In the genomic region with DNA sequence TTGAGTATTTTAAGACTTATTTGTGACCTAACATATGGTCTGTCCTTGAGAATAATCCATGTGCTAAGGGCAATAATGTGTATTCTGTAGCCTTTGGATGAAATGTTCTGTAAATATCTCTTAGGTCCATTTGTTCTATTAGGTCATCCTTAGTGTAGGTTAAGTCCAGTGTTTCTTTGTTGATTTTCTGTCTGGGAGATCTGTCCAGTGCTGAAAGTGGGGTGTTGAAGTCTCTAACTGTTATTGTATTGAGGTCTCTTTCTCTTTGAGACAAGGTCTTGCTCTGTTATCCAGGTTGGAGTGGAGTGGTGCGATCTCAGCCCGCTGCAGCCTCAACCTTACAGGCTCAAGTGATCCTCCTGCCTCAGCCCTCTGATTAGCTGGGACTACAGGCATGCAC, we compare ENCODE assay signal across 18 cellular contexts.
A peak's percentile ranks its signal among the peaks of the same experiment; 100 is the strongest.
DNase-seq lines count a peak whose midpoint lies in the region; ATAC-seq, FAIRE-seq and TF ChIP-seq lines count a peak whose summit lies in the region.
"Had no signal": no experiment of that assay in that cellular context is flagged by ENCODE, and none has a peak within 500 bp of the region (broad histone marks: within the 10 kb centered on the region; RNA-seq: fewer than 3 reads in every experiment).

No MANE protein-coding gene starts in this region.

- H3K36me3 ChIP-seq in GM23338 (ENCODE audit: insufficient read depth), result no peaks in the 10 kb centered on the region; the same call in 1 of the 2 replicates
- peaks cover 0 to 4% (median 0%) of the 10 kb centered on the region in 4 donors for H3K36me3 ChIP-seq in liver (ENCODE audit: control insufficient read depth in 4 of 4, insufficient read depth in 3 of 4, low read depth in 1 of 4, low read length in 3 of 4)

- no peak for TF ChIP-seq POLR2A in A549 (IDR thresholded peaks at IDR 0.05; ENCODE audit: low read length)

- no peak for TF ChIP-seq CTCF in A549 (IDR thresholded peaks at IDR 0.05)
- no peak for TF ChIP-seq CTCF in GM23338 (conservative IDR thresholded peaks at IDR 0.05; ENCODE audit: low read depth in 2 of 2)
- TF ChIP-seq CTCF in liver (IDR thresholded peaks at IDR 0.05; ENCODE audit: low read depth, low read length, missing input control), result no peak
- TF ChIP-seq CTCF in foreskin keratinocyte (conservative IDR thresholded peaks at IDR 0.05), result no peak

- H3K9me3 ChIP-seq in A549 (no peaks in the 10 kb centered on the region), liver (ENCODE audit: control insufficient read depth in 4 of 4, low read length in 3 of 4) (peaks cover 0 to 1% (median 0%) of the 10 kb centered on the region in 4 donors)

- no peak for TF ChIP-seq EP300 in A549 (IDR thresholded peaks at IDR 0.05)

- TF ChIP-seq RAD21 in A549 (conservative IDR thresholded peaks at IDR 0.05 in 1 of 2, IDR thresholded peaks at IDR 0.05 in 1 of 2), result no peak
- TF ChIP-seq RAD21 in liver (IDR thresholded peaks at IDR 0.05), result no peak

- H3K36me3 Mint-ChIP-seq in GM23338 (ENCODE audit: low read depth), result peaks cover 24% of the 10 kb centered on the region

- no peak for FAIRE-seq in A549 (lab: Jason Lieb, UNC)
- FAIRE-seq: H1 had no signal

- H3K27me3 ChIP-seq in GM23338 (ENCODE audit: insufficient read depth), result no peaks in the 10 kb centered on the region
- no peaks in the 10 kb centered on the region for H3K27me3 ChIP-seq in liver (ENCODE audit: control insufficient read depth in 4 of 4, insufficient read depth in 4 of 4, low read length in 3 of 4)
- no peaks in the 10 kb centered on the region for H3K27me3 ChIP-seq in foreskin keratinocyte

- H3F3A ChIP-seq in GM23338 (replicated peaks; ENCODE audit: low read depth), result no peaks in the 10 kb centered on the region

- H3K9me2 ChIP-seq in GM23338 (ENCODE audit: insufficient read depth), result no peaks in the 10 kb centered on the region

- ATAC-seq in A549 (no peak), GM23338 (no peak), foreskin keratinocyte (no peak), HG03045 (IDR thresholded peaks at IDR 0.05; ENCODE audit: unreplicated experiment) (no peak)

- H3K4me3 Mint-ChIP-seq in GM23338, result no peak overlapping the region
- H3K4me3 Mint-ChIP-seq: CD4-positive, alpha-beta T cell; H9 had no signal

- H2AFZ ChIP-seq in GM23338, result no peak overlapping the region

- DNase-seq in A549 (ENCODE audit: low read depth in 1 of 2, low spot score in 1 of 2) (no peak), GM23338 (ENCODE audit: low spot score) (no peak), foreskin keratinocyte (no peak)
- DNase-seq: ACHN; AML-193; CD4-positive, alpha-beta T cell; DMS153; DMS79; GDM1; H9; IMR-90; KG1 had no signal

- no peaks in the 10 kb centered on the region for H3K9me3 Mint-ChIP-seq in GM23338

- POLR2A ChIA-PET in A549 (lab: Yijun Ruan, JAX), result no interaction called here

- H3K27ac Mint-ChIP-seq in GM23338, result no peak overlapping the region
- H3K27ac Mint-ChIP-seq: CD4-positive, alpha-beta T cell; H9 had no signal

- H3K4me1 ChIP-seq in A549 (no peaks in the 10 kb centered on the region), GM23338 (ENCODE audit: insufficient read depth) (no peaks in the 10 kb centered on the region), liver (ENCODE audit: control insufficient read depth in 4 of 4, insufficient read depth in 4 of 4, low read length in 3 of 4) (peaks cover 0 to 7% (median 3%) of the 10 kb centered on the region in 4 donors), foreskin keratinocyte (no peaks in the 10 kb centered on the region)

- H3K27ac ChIP-seq in A549, result no peak overlapping the region
- no peak overlapping the region for H3K27ac ChIP-seq in GM23338 (ENCODE audit: low read depth)
- no peak overlapping the region for H3K27ac ChIP-seq in liver (ENCODE audit: low read depth in 1 of 2, low read length in 2 of 2)
- H3K27ac ChIP-seq in foreskin keratinocyte, result no peak overlapping the region
- H3K27ac ChIP-seq: C4-2B, HL-60 had no signal

- 100% methylated on average over 2 of the region's 2 CpGs for WGBS in A549 (ENCODE audit: missing lambda C conversion rate)
- 99% methylated on average over 2 of the region's 2 CpGs for WGBS in liver

- H3K4me1 Mint-ChIP-seq in GM23338, result no peaks in the 10 kb centered on the region

- CTCF ChIA-PET in A549 (lab: Yijun Ruan, JAX), result no interaction called here

- H3K27me3 Mint-ChIP-seq in GM23338 (ENCODE audit: insufficient read depth, low read depth, poor library complexity), result no peaks in the 10 kb centered on the region

- H3K4me3 ChIP-seq in A549 (no peak overlapping the region), GM23338 (no peak overlapping the region), liver (ENCODE audit: low read depth in 1 of 3, low read length in 3 of 3) (no peak overlapping the region)

- no peaks in the 10 kb centered on the region for H3K79me2 ChIP-seq in GM23338 (replicated peaks; ENCODE audit: insufficient read depth)

- no peak overlapping the region for H3K9ac ChIP-seq in liver (ENCODE audit: low read depth in 1 of 2, low read length in 2 of 2)

- 0 out of 2 replicates have a peak, but pooled peaks cover 5% of the 10 kb centered on the region for H4K20me1 ChIP-seq in GM23338 (replicated peaks; ENCODE audit: insufficient read depth)

- H3K4me2 ChIP-seq in A549 (no peak overlapping the region), GM23338 (no peak overlapping the region)

TF ChIP-seq in GM23338, 12 proteins besides CTCF, POLR2A, EP300 and RAD21 (continues in another document):
- TF ChIP-seq, protein P1, sequence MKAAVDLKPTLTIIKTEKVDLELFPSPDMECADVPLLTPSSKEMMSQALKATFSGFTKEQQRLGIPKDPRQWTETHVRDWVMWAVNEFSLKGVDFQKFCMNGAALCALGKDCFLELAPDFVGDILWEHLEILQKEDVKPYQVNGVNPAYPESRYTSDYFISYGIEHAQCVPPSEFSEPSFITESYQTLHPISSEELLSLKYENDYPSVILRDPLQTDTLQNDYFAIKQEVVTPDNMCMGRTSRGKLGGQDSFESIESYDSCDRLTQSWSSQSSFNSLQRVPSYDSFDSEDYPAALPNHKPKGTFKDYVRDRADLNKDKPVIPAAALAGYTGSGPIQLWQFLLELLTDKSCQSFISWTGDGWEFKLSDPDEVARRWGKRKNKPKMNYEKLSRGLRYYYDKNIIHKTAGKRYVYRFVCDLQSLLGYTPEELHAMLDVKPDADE (IDR thresholded peaks at IDR 0.05), result no peak
- no peak for TF ChIP-seq STAT1 (IDR thresholded peaks at IDR 0.05; ENCODE audit: unreplicated experiment)

TF ChIP-seq in PFSK-1, 5 proteins besides CTCF, POLR2A, EP300 and RAD21:
- TF ChIP-seq, protein P2, sequence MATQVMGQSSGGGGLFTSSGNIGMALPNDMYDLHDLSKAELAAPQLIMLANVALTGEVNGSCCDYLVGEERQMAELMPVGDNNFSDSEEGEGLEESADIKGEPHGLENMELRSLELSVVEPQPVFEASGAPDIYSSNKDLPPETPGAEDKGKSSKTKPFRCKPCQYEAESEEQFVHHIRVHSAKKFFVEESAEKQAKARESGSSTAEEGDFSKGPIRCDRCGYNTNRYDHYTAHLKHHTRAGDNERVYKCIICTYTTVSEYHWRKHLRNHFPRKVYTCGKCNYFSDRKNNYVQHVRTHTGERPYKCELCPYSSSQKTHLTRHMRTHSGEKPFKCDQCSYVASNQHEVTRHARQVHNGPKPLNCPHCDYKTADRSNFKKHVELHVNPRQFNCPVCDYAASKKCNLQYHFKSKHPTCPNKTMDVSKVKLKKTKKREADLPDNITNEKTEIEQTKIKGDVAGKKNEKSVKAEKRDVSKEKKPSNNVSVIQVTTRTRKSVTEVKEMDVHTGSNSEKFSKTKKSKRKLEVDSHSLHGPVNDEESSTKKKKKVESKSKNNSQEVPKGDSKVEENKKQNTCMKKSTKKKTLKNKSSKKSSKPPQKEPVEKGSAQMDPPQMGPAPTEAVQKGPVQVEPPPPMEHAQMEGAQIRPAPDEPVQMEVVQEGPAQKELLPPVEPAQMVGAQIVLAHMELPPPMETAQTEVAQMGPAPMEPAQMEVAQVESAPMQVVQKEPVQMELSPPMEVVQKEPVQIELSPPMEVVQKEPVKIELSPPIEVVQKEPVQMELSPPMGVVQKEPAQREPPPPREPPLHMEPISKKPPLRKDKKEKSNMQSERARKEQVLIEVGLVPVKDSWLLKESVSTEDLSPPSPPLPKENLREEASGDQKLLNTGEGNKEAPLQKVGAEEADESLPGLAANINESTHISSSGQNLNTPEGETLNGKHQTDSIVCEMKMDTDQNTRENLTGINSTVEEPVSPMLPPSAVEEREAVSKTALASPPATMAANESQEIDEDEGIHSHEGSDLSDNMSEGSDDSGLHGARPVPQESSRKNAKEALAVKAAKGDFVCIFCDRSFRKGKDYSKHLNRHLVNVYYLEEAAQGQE (IDR thresholded peaks at IDR 0.05; ENCODE audit: insufficient read depth in 1 of 2, low read depth in 2 of 2, low read length in 2 of 2), result peak; percentile 31 to 80; a peak in 3 of 4 replicates
- no peak for TF ChIP-seq TAF1 (IDR thresholded peaks at IDR 0.05; ENCODE audit: borderline replicate concordance, insufficient read depth, low read length)

TF ChIP-seq in liver, 16 proteins besides CTCF, POLR2A, EP300 and RAD21 (continues in another document):
- TF ChIP-seq, protein P3, sequence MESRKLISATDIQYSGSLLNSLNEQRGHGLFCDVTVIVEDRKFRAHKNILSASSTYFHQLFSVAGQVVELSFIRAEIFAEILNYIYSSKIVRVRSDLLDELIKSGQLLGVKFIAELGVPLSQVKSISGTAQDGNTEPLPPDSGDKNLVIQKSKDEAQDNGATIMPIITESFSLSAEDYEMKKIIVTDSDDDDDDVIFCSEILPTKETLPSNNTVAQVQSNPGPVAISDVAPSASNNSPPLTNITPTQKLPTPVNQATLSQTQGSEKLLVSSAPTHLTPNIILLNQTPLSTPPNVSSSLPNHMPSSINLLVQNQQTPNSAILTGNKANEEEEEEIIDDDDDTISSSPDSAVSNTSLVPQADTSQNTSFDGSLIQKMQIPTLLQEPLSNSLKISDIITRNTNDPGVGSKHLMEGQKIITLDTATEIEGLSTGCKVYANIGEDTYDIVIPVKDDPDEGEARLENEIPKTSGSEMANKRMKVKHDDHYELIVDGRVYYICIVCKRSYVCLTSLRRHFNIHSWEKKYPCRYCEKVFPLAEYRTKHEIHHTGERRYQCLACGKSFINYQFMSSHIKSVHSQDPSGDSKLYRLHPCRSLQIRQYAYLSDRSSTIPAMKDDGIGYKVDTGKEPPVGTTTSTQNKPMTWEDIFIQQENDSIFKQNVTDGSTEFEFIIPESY (IDR thresholded peaks at IDR 0.05), result no peak
- TF ChIP-seq HNF4G (IDR thresholded peaks at IDR 0.05) (no peak), GABPA (IDR thresholded peaks at IDR 0.05 in 1 of 2, conservative IDR thresholded peaks at IDR 0.05 in 1 of 2) (no peak)
